In the genomic region with DNA sequence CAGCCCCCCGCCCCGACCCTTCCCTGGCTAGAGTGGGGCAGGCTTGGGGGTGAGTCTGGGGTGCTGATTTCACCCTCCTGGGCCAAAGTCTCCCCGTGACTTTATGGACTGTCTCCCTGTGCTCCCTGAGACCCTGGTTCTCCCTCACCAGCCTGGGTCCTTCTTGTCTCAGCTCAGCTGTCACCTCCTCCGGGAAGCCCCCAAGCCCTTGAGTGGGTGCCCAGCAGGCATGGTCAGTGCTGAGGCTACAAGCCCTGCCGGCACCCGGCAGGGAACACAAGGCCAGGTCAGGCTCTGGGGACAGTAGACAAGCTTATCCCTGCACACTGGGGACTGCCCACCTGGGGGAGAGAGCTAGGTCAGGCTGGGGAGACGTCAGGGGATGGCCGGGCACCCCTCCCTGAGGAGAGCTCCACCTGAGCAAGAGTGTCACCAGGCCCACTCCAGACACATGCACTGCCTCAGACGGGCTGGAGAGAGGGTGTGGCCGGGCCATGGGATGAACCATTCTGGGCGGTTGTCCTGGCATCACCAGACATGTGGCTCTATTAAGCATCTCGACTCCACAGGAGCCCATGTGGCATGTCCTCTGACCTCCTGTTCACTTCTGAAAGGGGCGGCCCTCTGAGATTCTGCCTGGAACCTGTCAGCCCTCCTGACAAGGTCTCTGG, we compare ENCODE assay signal across 1 cellular context.
TF ChIP-seq lines count a peak whose summit lies in the region.

No MANE protein-coding gene starts in this region.

TF ChIP-seq in K562, 482 proteins besides CTCF, POLR2A, EP300 and RAD21 (continued from another document and continues in another):
- TF ChIP-seq, protein P1, sequence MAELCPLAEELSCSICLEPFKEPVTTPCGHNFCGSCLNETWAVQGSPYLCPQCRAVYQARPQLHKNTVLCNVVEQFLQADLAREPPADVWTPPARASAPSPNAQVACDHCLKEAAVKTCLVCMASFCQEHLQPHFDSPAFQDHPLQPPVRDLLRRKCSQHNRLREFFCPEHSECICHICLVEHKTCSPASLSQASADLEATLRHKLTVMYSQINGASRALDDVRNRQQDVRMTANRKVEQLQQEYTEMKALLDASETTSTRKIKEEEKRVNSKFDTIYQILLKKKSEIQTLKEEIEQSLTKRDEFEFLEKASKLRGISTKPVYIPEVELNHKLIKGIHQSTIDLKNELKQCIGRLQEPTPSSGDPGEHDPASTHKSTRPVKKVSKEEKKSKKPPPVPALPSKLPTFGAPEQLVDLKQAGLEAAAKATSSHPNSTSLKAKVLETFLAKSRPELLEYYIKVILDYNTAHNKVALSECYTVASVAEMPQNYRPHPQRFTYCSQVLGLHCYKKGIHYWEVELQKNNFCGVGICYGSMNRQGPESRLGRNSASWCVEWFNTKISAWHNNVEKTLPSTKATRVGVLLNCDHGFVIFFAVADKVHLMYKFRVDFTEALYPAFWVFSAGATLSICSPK (IDR thresholded peaks at IDR 0.05; ENCODE audit: borderline replicate concordance), result no peak
- TF ChIP-seq SETDB1 (IDR thresholded peaks at IDR 0.05; ENCODE audit: low read length) (no peak), CBX2 (IDR thresholded peaks at IDR 0.05; ENCODE audit: insufficient read depth, low read length, poor library complexity, severe bottlenecking) (no peak), IFI16 (CRISPR knock-in tag; IDR thresholded peaks at IDR 0.05) (no peak), SIX5 (IDR thresholded peaks at IDR 0.05; ENCODE audit: borderline replicate concordance in 1 of 2, insufficient read depth in 1 of 2, low read depth in 1 of 2, low read length in 2 of 2) (0 out of 4 replicates have a peak, but pooled peaks of 1 of the 2 experiments have one; percentile 1), NR3C1 (CRISPR knock-in tag; IDR thresholded peaks at IDR 0.05) (no peak), OTX1 (CRISPR knock-in tag; IDR thresholded peaks at IDR 0.05) (no peak), RCOR1 (IDR thresholded peaks at IDR 0.05; ENCODE audit: borderline replicate concordance in 1 of 2, low read depth in 2 of 2, low read length in 2 of 2) (no peak), TCF7 (IDR thresholded peaks at IDR 0.05; ENCODE audit: borderline replicate concordance) (no peak), ZNF324 (CRISPR knock-in tag; IDR thresholded peaks at IDR 0.05) (no peak), KDM2B (CRISPR knock-in tag; IDR thresholded peaks at IDR 0.05) (no peak), BCOR (IDR thresholded peaks at IDR 0.05) (no peak), KLF16 (IDR thresholded peaks at IDR 0.05) (no peak), BRD9 (IDR thresholded peaks at IDR 0.05; ENCODE audit: low read depth, partially characterized antibody) (no peak), ZNF778 (CRISPR knock-in tag; IDR thresholded peaks at IDR 0.05) (no peak), STAT5B (CRISPR knock-in tag; IDR thresholded peaks at IDR 0.05) (no peak), SOX6 (IDR thresholded peaks at IDR 0.05) (no peak), ZC3H4 (CRISPR knock-in tag; IDR thresholded peaks at IDR 0.05; ENCODE audit: borderline replicate concordance) (no peak), DIDO1 (tag; IDR thresholded peaks at IDR 0.05; ENCODE audit: low read depth) (no peak), ETV6 (IDR thresholded peaks at IDR 0.05; ENCODE audit: borderline replicate concordance in 1 of 2, low read depth in 2 of 2, low read length in 1 of 2) (no peak), ETV6 (CRISPR knock-in tag; IDR thresholded peaks at IDR 0.05; ENCODE audit: borderline replicate concordance) (no peak), DDX20 (tag; IDR thresholded peaks at IDR 0.05; ENCODE audit: low read depth) (no peak), ZFP1 (CRISPR knock-in tag; IDR thresholded peaks at IDR 0.05) (no peak), CBFB (CRISPR knock-in tag; IDR thresholded peaks at IDR 0.05) (0 out of 2 replicates have a peak, but pooled peaks have one; percentile 9)
- TF ChIP-seq, protein P2, sequence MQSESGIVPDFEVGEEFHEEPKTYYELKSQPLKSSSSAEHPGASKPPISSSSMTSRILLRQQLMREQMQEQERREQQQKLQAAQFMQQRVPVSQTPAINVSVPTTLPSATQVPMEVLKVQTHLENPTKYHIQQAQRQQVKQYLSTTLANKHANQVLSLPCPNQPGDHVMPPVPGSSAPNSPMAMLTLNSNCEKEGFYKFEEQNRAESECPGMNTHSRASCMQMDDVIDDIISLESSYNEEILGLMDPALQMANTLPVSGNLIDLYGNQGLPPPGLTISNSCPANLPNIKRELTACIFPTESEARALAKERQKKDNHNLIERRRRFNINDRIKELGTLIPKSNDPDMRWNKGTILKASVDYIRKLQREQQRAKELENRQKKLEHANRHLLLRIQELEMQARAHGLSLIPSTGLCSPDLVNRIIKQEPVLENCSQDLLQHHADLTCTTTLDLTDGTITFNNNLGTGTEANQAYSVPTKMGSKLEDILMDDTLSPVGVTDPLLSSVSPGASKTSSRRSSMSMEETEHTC (IDR thresholded peaks at IDR 0.05), result no peak
- TF ChIP-seq, protein P3, sequence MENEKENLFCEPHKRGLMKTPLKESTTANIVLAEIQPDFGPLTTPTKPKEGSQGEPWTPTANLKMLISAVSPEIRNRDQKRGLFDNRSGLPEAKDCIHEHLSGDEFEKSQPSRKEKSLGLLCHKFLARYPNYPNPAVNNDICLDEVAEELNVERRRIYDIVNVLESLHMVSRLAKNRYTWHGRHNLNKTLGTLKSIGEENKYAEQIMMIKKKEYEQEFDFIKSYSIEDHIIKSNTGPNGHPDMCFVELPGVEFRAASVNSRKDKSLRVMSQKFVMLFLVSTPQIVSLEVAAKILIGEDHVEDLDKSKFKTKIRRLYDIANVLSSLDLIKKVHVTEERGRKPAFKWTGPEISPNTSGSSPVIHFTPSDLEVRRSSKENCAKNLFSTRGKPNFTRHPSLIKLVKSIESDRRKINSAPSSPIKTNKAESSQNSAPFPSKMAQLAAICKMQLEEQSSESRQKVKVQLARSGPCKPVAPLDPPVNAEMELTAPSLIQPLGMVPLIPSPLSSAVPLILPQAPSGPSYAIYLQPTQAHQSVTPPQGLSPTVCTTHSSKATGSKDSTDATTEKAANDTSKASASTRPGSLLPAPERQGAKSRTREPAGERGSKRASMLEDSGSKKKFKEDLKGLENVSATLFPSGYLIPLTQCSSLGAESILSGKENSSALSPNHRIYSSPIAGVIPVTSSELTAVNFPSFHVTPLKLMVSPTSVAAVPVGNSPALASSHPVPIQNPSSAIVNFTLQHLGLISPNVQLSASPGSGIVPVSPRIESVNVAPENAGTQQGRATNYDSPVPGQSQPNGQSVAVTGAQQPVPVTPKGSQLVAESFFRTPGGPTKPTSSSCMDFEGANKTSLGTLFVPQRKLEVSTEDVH (IDR thresholded peaks at IDR 0.05; ENCODE audit: low read depth, partially characterized antibody), result no peak
- TF ChIP-seq, protein P4, sequence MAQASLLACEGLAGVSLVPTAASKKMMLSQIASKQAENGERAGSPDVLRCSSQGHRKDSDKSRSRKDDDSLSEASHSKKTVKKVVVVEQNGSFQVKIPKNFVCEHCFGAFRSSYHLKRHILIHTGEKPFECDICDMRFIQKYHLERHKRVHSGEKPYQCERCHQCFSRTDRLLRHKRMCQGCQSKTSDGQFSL (CRISPR knock-in tag; IDR thresholded peaks at IDR 0.05), result no peak
- TF ChIP-seq, protein P4 (tag; IDR thresholded peaks at IDR 0.05), result no peak
- TF ChIP-seq, protein P5, sequence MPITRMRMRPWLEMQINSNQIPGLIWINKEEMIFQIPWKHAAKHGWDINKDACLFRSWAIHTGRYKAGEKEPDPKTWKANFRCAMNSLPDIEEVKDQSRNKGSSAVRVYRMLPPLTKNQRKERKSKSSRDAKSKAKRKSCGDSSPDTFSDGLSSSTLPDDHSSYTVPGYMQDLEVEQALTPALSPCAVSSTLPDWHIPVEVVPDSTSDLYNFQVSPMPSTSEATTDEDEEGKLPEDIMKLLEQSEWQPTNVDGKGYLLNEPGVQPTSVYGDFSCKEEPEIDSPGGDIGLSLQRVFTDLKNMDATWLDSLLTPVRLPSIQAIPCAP (CRISPR knock-in tag; IDR thresholded peaks at IDR 0.05; ENCODE audit: borderline replicate concordance), result no peak
- TF ChIP-seq, protein P6, sequence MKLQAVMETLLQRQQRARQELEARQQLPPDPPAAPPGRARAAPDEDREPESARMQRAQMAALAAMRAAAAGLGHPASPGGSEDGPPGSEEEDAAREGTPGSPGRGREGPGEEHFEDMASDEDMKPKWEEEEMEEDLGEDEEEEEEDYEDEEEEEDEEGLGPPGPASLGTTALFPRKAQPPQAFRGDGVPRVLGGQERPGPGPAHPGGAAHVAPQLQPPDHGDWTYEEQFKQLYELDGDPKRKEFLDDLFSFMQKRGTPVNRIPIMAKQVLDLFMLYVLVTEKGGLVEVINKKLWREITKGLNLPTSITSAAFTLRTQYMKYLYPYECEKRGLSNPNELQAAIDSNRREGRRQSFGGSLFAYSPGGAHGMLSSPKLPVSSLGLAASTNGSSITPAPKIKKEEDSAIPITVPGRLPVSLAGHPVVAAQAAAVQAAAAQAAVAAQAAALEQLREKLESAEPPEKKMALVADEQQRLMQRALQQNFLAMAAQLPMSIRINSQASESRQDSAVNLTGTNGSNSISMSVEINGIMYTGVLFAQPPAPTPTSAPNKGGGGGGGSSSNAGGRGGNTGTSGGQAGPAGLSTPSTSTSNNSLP (IDR thresholded peaks at IDR 0.05; ENCODE audit: borderline replicate concordance, low read depth, low read length), result no peak
- TF ChIP-seq, protein P7, sequence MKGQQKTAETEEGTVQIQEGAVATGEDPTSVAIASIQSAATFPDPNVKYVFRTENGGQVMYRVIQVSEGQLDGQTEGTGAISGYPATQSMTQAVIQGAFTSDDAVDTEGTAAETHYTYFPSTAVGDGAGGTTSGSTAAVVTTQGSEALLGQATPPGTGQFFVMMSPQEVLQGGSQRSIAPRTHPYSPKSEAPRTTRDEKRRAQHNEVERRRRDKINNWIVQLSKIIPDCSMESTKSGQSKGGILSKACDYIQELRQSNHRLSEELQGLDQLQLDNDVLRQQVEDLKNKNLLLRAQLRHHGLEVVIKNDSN (CRISPR knock-in tag; IDR thresholded peaks at IDR 0.05), result peak; percentile 54
- TF ChIP-seq, protein P8, sequence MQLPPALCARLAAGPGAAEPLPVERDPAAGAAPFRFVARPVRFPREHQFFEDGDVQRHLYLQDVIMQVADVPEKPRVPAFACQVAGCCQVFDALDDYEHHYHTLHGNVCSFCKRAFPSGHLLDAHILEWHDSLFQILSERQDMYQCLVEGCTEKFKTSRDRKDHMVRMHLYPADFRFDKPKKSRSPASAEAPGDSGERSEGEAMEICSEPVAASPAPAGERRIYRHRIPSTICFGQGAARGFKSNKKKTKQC (CRISPR knock-in tag; IDR thresholded peaks at IDR 0.05), result peak; percentile 83
- TF ChIP-seq, protein P9, sequence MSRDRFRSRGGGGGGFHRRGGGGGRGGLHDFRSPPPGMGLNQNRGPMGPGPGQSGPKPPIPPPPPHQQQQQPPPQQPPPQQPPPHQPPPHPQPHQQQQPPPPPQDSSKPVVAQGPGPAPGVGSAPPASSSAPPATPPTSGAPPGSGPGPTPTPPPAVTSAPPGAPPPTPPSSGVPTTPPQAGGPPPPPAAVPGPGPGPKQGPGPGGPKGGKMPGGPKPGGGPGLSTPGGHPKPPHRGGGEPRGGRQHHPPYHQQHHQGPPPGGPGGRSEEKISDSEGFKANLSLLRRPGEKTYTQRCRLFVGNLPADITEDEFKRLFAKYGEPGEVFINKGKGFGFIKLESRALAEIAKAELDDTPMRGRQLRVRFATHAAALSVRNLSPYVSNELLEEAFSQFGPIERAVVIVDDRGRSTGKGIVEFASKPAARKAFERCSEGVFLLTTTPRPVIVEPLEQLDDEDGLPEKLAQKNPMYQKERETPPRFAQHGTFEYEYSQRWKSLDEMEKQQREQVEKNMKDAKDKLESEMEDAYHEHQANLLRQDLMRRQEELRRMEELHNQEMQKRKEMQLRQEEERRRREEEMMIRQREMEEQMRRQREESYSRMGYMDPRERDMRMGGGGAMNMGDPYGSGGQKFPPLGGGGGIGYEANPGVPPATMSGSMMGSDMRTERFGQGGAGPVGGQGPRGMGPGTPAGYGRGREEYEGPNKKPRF (IDR thresholded peaks at IDR 0.05; ENCODE audit: low read depth, low read length), result no peak
- TF ChIP-seq, protein P10, sequence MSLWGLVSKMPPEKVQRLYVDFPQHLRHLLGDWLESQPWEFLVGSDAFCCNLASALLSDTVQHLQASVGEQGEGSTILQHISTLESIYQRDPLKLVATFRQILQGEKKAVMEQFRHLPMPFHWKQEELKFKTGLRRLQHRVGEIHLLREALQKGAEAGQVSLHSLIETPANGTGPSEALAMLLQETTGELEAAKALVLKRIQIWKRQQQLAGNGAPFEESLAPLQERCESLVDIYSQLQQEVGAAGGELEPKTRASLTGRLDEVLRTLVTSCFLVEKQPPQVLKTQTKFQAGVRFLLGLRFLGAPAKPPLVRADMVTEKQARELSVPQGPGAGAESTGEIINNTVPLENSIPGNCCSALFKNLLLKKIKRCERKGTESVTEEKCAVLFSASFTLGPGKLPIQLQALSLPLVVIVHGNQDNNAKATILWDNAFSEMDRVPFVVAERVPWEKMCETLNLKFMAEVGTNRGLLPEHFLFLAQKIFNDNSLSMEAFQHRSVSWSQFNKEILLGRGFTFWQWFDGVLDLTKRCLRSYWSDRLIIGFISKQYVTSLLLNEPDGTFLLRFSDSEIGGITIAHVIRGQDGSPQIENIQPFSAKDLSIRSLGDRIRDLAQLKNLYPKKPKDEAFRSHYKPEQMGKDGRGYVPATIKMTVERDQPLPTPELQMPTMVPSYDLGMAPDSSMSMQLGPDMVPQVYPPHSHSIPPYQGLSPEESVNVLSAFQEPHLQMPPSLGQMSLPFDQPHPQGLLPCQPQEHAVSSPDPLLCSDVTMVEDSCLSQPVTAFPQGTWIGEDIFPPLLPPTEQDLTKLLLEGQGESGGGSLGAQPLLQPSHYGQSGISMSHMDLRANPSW (CRISPR knock-in tag; IDR thresholded peaks at IDR 0.05), result 0 out of 2 replicates have a peak, but pooled peaks have one; percentile 12
- TF ChIP-seq, protein P11, sequence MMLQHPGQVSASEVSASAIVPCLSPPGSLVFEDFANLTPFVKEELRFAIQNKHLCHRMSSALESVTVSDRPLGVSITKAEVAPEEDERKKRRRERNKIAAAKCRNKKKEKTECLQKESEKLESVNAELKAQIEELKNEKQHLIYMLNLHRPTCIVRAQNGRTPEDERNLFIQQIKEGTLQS (IDR thresholded peaks at IDR 0.05), result no peak
- TF ChIP-seq, protein P11 (CRISPR knock-in tag; conservative IDR thresholded peaks at IDR 0.05), result no peak
- TF ChIP-seq, protein P12, sequence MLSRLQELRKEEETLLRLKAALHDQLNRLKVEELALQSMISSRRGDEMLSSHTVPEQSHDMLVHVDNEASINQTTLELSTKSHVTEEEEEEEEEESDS (CRISPR knock-in tag; IDR thresholded peaks at IDR 0.05), result no peak
- TF ChIP-seq, protein P13, sequence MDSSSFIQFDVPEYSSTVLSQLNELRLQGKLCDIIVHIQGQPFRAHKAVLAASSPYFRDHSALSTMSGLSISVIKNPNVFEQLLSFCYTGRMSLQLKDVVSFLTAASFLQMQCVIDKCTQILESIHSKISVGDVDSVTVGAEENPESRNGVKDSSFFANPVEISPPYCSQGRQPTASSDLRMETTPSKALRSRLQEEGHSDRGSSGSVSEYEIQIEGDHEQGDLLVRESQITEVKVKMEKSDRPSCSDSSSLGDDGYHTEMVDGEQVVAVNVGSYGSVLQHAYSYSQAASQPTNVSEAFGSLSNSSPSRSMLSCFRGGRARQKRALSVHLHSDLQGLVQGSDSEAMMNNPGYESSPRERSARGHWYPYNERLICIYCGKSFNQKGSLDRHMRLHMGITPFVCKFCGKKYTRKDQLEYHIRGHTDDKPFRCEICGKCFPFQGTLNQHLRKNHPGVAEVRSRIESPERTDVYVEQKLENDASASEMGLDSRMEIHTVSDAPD (CRISPR knock-in tag; IDR thresholded peaks at IDR 0.05), result no peak
